17 cellular contexts compared by ENCODE assay signal in genomic region chr16:3986235-3986544, GRCh38.
DNase-seq lines count a peak whose midpoint lies in the region; ATAC-seq and TF ChIP-seq lines count a peak whose summit lies in the region.
"Had no signal": no experiment of that assay in that cellular context is flagged by ENCODE, and none has a peak within 500 bp of the region (broad histone marks: within the 10 kb centered on the region; RNA-seq: fewer than 3 reads in every experiment).

No MANE protein-coding gene starts in this region.

- peaks cover 6% of the 10 kb centered on the region; the same call in 2 of the 3 replicates for H3K4me1 Mint-ChIP-seq in GM23338
- H3K4me1 Mint-ChIP-seq in dendritic cell treated with granulocyte-macrophage colony-stimulating factor and Interleukin-4, amounts not matched to agents 40 ng/mL and 50 ng/mL, for 4 days (ENCODE audit: low read depth) = peaks cover 21% of the 10 kb centered on the region
- H3K4me1 Mint-ChIP-seq in effector memory CD8-positive, alpha-beta T cell (ENCODE audit: low read depth in 2 of 2) = peaks cover 7 to 12% of the 10 kb centered on the region in 2 donors

- DNase-seq in GM23338 (ENCODE audit: low spot score) (no peak), MM.1S (peak; percentile 22), osteoblast (ENCODE audit: insufficient read length, low spot score, missing footprints) (peak; percentile 76), 8988T (no peak)
- DNase-seq in activated CD8-positive, alpha-beta memory T cell treated with anti-CD3 and anti-CD28 coated beads for 24 hours = no peak
- DNase-seq in effector memory CD8-positive, alpha-beta T cell = no peak
- DNase-seq: C1 segment of cervical spinal cord; Calu3; CD4-positive, alpha-beta memory T cell; COR-L47; DMS53; DMS79 treated with DMSO at 0.1 percent for 48 hours; GF-D8; GOT3 had no signal

- no peaks in the 10 kb centered on the region for H3K27me3 ChIP-seq in GM23338 (ENCODE audit: insufficient read depth)
- H3K27me3 ChIP-seq in MM.1S (replicated peaks; ENCODE audit: insufficient read depth, low read length) = peaks cover 77% of the 10 kb centered on the region
- H3K27me3 ChIP-seq in osteoblast (ENCODE audit: insufficient read depth, low read length) = no peaks in the 10 kb centered on the region

- no peaks in the 10 kb centered on the region for H3K9me2 ChIP-seq in GM23338 (ENCODE audit: insufficient read depth)
- H3K9me2 ChIP-seq in MM.1S (replicated peaks; ENCODE audit: insufficient read depth, low read length) = no peaks in the 10 kb centered on the region

- intact Hi-C loops in dendritic cell treated with granulocyte-macrophage colony-stimulating factor and Interleukin-4, amounts not matched to agents 40 ng/mL and 50 ng/mL, for 4 days (cut with micrococcal nuclease) = loop anchor here (10.0 kb wide), 2 partner anchors 129 to 349 kb away; partner anchors contain the start of gene ADCY9

- no peak overlapping the region for H3K4me2 ChIP-seq in GM23338
- H3K4me2 ChIP-seq in MM.1S (ENCODE audit: low read depth, low read length) = peak overlapping the region; percentile 47; the same call in 1 of the 2 replicates
- H3K4me2 ChIP-seq in osteoblast (ENCODE audit: insufficient read depth, low read length) = no peak overlapping the region

- H3K36me3 ChIP-seq in GM23338 (ENCODE audit: insufficient read depth) = no peaks in the 10 kb centered on the region
- H3K36me3 ChIP-seq in MM.1S (replicated peaks; ENCODE audit: insufficient read depth, low read length) = no peaks in the 10 kb centered on the region
- H3K36me3 ChIP-seq in osteoblast (ENCODE audit: insufficient read depth, low read length) = no peaks in the 10 kb centered on the region

- no peak overlapping the region for H3K9ac ChIP-seq in MM.1S (ENCODE audit: low read length)

- H3K9me3 ChIP-seq in MM.1S (replicated peaks; ENCODE audit: insufficient read depth, low read length) = no peaks in the 10 kb centered on the region
- no peaks in the 10 kb centered on the region for H3K9me3 ChIP-seq in osteoblast (ENCODE audit: low read depth, low read length)
- H3K9me3 ChIP-seq: HAP-1 had no signal

- no peak overlapping the region for H3K4me3 Mint-ChIP-seq in GM23338
- H3K4me3 Mint-ChIP-seq in dendritic cell treated with granulocyte-macrophage colony-stimulating factor and Interleukin-4, amounts not matched to agents 40 ng/mL and 50 ng/mL, for 4 days = no peak overlapping the region
- no peak overlapping the region for H3K4me3 Mint-ChIP-seq in effector memory CD8-positive, alpha-beta T cell
- H3K4me3 Mint-ChIP-seq: CD4-positive, alpha-beta memory T cell had no signal

- no peak for TF ChIP-seq CTCF in GM23338 (conservative IDR thresholded peaks at IDR 0.05; ENCODE audit: low read depth in 2 of 2)
- no peak for TF ChIP-seq CTCF in MM.1S (IDR thresholded peaks at IDR 0.05; ENCODE audit: low read length)
- TF ChIP-seq CTCF in osteoblast (IDR thresholded peaks at IDR 0.05; ENCODE audit: extremely low read depth, low read depth, low read length) = no peak

- H3K4me1 ChIP-seq in GM23338 (ENCODE audit: insufficient read depth) (no peaks in the 10 kb centered on the region), MM.1S (ENCODE audit: low read length) (peaks cover 10% of the 10 kb centered on the region; the same call in 1 of the 2 replicates), osteoblast (ENCODE audit: insufficient read depth, low read length) (peaks cover under 1% of the 10 kb centered on the region)
- H3K4me1 ChIP-seq: HAP-1 had no signal

- H3K36me3 Mint-ChIP-seq in GM23338 (ENCODE audit: low read depth) = no peaks in the 10 kb centered on the region
- peaks cover 47% of the 10 kb centered on the region for H3K36me3 Mint-ChIP-seq in dendritic cell treated with granulocyte-macrophage colony-stimulating factor and Interleukin-4, amounts not matched to agents 40 ng/mL and 50 ng/mL, for 4 days (ENCODE audit: low read depth)
- H3K36me3 Mint-ChIP-seq in effector memory CD8-positive, alpha-beta T cell (ENCODE audit: insufficient read depth) = peaks cover 17% of the 10 kb centered on the region

- H3K27me3 Mint-ChIP-seq in GM23338 (ENCODE audit: insufficient read depth, low read depth, poor library complexity) = peaks cover 7% of the 10 kb centered on the region
- H3K27me3 Mint-ChIP-seq in dendritic cell treated with granulocyte-macrophage colony-stimulating factor and Interleukin-4, amounts not matched to agents 40 ng/mL and 50 ng/mL, for 4 days = peaks cover 6% of the 10 kb centered on the region
- no peaks in the 10 kb centered on the region for H3K27me3 Mint-ChIP-seq in effector memory CD8-positive, alpha-beta T cell
- H3K27me3 Mint-ChIP-seq: CD4-positive, alpha-beta memory T cell had no signal

- H3K4me3 ChIP-seq in GM23338 (no peak overlapping the region), MM.1S (ENCODE audit: low read length) (no peak overlapping the region), osteoblast (ENCODE audit: insufficient read depth, low read length) (no peak overlapping the region)
- H3K4me3 ChIP-seq: HAP-1 had no signal

- H3F3A ChIP-seq in GM23338 (replicated peaks; ENCODE audit: low read depth) (0 out of 2 replicates have a peak, but pooled peaks cover 3% of the 10 kb centered on the region), MM.1S (ENCODE audit: insufficient read depth, low read length) (no peaks in the 10 kb centered on the region)

- peak overlapping the region; percentile 44; the same call in 1 of the 2 replicates for H3K27ac Mint-ChIP-seq in GM23338
- H3K27ac Mint-ChIP-seq in dendritic cell treated with granulocyte-macrophage colony-stimulating factor and Interleukin-4, amounts not matched to agents 40 ng/mL and 50 ng/mL, for 4 days = peak overlapping the region; percentile 36
- no peak overlapping the region for H3K27ac Mint-ChIP-seq in effector memory CD8-positive, alpha-beta T cell
- H3K27ac Mint-ChIP-seq: CD4-positive, alpha-beta memory T cell had no signal

- H2AFZ ChIP-seq in GM23338 (no peak overlapping the region), MM.1S (ENCODE audit: low read length) (no peak overlapping the region), osteoblast (ENCODE audit: low read length) (no peak overlapping the region)

- H4K20me1 ChIP-seq in GM23338 (replicated peaks; ENCODE audit: insufficient read depth) (no peaks in the 10 kb centered on the region), MM.1S (ENCODE audit: insufficient read depth, low read length) (no peaks in the 10 kb centered on the region), osteoblast (ENCODE audit: insufficient read depth, low read length) (no peaks in the 10 kb centered on the region)

- H3K79me2 ChIP-seq in GM23338 (replicated peaks; ENCODE audit: insufficient read depth) = no peaks in the 10 kb centered on the region
- no peaks in the 10 kb centered on the region for H3K79me2 ChIP-seq in MM.1S (ENCODE audit: low read length)
- no peaks in the 10 kb centered on the region for H3K79me2 ChIP-seq in osteoblast (ENCODE audit: insufficient read depth, low read length)

- H3K9me3 Mint-ChIP-seq in GM23338 = no peaks in the 10 kb centered on the region
- no peaks in the 10 kb centered on the region for H3K9me3 Mint-ChIP-seq in dendritic cell treated with granulocyte-macrophage colony-stimulating factor and Interleukin-4, amounts not matched to agents 40 ng/mL and 50 ng/mL, for 4 days
- H3K9me3 Mint-ChIP-seq in effector memory CD8-positive, alpha-beta T cell = no peaks in the 10 kb centered on the region
- H3K9me3 Mint-ChIP-seq: CD4-positive, alpha-beta memory T cell had no signal

- ATAC-seq in GM23338 (no peak), HG02678 (IDR thresholded peaks at IDR 0.05; ENCODE audit: unreplicated experiment) (no peak)
- ATAC-seq in effector memory CD8-positive, alpha-beta T cell (replicated peaks) = no peak

- H3K27ac ChIP-seq in GM23338 (ENCODE audit: low read depth) = no peak overlapping the region
- H3K27ac ChIP-seq in MM.1S (ENCODE audit: low read length) = no peak overlapping the region
- no peak overlapping the region for H3K27ac ChIP-seq in osteoblast (ENCODE audit: low read depth, low read length)

TF ChIP-seq in GM23338, 12 proteins besides CTCF, POLR2A, EP300 and RAD21 (continues in another document):
- TF ChIP-seq POLR2AphosphoS5 (IDR thresholded peaks at IDR 0.05; ENCODE audit: low read depth) (no peak), CREB1 (CRISPR knock-in tag; IDR thresholded peaks at IDR 0.05; ENCODE audit: low read depth) (no peak), ZNF331 (CRISPR knock-in tag; IDR thresholded peaks at IDR 0.05; ENCODE audit: low read depth) (no peak), NANOG (IDR thresholded peaks at IDR 0.05; ENCODE audit: borderline replicate concordance) (no peak)
- TF ChIP-seq, protein P1, sequence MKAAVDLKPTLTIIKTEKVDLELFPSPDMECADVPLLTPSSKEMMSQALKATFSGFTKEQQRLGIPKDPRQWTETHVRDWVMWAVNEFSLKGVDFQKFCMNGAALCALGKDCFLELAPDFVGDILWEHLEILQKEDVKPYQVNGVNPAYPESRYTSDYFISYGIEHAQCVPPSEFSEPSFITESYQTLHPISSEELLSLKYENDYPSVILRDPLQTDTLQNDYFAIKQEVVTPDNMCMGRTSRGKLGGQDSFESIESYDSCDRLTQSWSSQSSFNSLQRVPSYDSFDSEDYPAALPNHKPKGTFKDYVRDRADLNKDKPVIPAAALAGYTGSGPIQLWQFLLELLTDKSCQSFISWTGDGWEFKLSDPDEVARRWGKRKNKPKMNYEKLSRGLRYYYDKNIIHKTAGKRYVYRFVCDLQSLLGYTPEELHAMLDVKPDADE (IDR thresholded peaks at IDR 0.05) = no peak

Comparison
In these comparisons a context has a peak if more than half of its experiments do, and no peak if none do; other contexts are left out.
1. DNase-seq: peak in MM.1S (single experiment) and osteoblast (single experiment); none in GM23338 (single experiment), activated CD8-positive, alpha-beta memory T cell treated with anti-CD3 and anti-CD28 coated beads for 24 hours (single experiment), effector memory CD8-positive, alpha-beta T cell (0 of 3) and 8988T (single experiment).
2. H3K27ac Mint-ChIP-seq: peak in GM23338 (single experiment) and dendritic cell treated with granulocyte-macrophage colony-stimulating factor and Interleukin-4, amounts not matched to agents 40 ng/mL and 50 ng/mL, for 4 days (single experiment); none in effector memory CD8-positive, alpha-beta T cell (0 of 2).